ENCODE assay signal across 15 cellular contexts in the genomic region with DNA sequence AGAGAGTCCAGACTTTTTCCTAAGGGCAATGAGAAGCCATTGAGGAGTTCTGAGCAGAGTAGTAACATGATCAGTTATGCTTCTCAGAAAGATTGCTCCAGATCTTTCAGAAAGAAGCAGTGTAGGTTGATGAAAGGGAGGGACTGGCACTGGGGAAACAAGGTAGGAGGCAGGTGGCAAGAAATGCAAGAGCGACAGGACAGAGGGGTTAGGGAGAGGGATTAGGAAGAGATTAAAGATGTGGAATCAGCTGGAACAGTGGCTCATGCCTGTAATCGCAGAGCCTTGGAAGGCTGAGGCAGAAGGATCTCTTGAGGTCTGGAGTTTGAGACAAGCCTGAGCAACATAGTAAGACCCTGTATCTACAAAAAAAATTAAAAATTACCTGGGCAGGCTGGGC.
"Had no signal": no experiment of that assay in that cellular context is flagged by ENCODE, and none has a peak within 500 bp of the region (broad histone marks: within the 10 kb centered on the region; RNA-seq: fewer than 3 reads in every experiment).

No MANE protein-coding gene starts in this region.

- FAIRE-seq: pancreas, urothelium cell line had no signal

- H3K4me3 Mint-ChIP-seq: activated naive CD8-positive, alpha-beta T cell treated with anti-CD3 and anti-CD28 coated beads for 36 hours; central memory CD8-positive, alpha-beta T cell had no signal

- DNase-seq: activated CD4-positive, alpha-beta T cell treated with anti-CD3 and anti-CD28 coated beads, Interleukin-2, amount 50 U/mL, for 4 hours; activated CD4-positive, CD25-positive, alpha-beta regulatory T cell treated with anti-CD3 and anti-CD28 coated beads, Interleukin-2, amount 50 U/mL, for 72 hours; activated CD8-positive, alpha-beta memory T cell treated with anti-CD3 and anti-CD28 coated beads, Interleukin-2, amount 50 U/mL, for 4 hours; activated naive CD8-positive, alpha-beta T cell treated with anti-CD3 and anti-CD28 coated beads for 36 hours; activated T-cell treated with anti-CD3 and anti-CD28 coated beads, Interleukin-2, amount 50 U/mL, for 48 hours; anterior cingulate cortex; brain microvascular endothelial cell; effector CD8-positive, alpha-beta T cell; foreskin keratinocyte; pancreas; stimulated activated CD4-positive, alpha-beta T cell treated with anti-CD3 and anti-CD28 coated beads, Interleukin-1b, Interleukin-23, amount 100 ng/mL, for 48 hours; T1000 had no signal

- ATAC-seq: foreskin keratinocyte, pancreas had no signal

- H3K9me3 ChIP-seq: pancreas had no signal

- H3K9me3 Mint-ChIP-seq: activated naive CD8-positive, alpha-beta T cell treated with anti-CD3 and anti-CD28 coated beads for 36 hours; central memory CD8-positive, alpha-beta T cell had no signal

- H3K36me3 ChIP-seq: pancreas had no signal

- H3K27ac Mint-ChIP-seq: activated naive CD8-positive, alpha-beta T cell treated with anti-CD3 and anti-CD28 coated beads for 36 hours had no signal

- H3K4me1 ChIP-seq: foreskin keratinocyte had no signal

- H3K27me3 Mint-ChIP-seq: activated naive CD8-positive, alpha-beta T cell treated with anti-CD3 and anti-CD28 coated beads for 36 hours; central memory CD8-positive, alpha-beta T cell had no signal

- H3K4me3 ChIP-seq: coronary artery, pancreas had no signal

- H3K27ac ChIP-seq: brain microvascular endothelial cell, coronary artery, foreskin keratinocyte, pancreas had no signal

- H3K27me3 ChIP-seq: brain microvascular endothelial cell, foreskin keratinocyte, pancreas had no signal
